ENCODE assay signal across 10 cellular contexts in the genomic region with DNA sequence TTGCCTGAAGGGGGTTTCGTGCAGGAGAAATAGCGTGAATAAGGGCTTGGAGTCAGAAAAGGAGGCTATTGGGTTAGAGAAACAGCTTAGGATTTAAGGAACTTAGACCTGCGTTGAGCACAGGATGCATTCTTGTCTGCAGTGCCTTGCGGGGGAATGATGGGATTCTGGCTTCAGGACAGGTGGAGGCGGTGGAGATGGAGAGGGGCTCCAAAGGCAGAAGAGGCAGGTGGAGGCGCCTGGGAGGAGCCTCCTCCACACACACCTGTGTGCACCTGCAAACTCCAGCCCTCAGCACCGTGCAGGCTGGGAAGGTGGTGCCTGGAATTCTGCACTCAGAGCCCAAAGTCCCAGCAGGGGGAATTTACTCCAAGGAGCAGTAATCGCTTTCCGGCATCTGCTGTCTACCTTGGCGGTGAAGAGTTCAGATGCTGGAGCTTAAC. TPM values are rescaled to one million over a fixed set of nuclear protein-coding genes. Genes with fewer than 3 reads are reported as not detected.
DNase-seq lines count a peak whose midpoint lies in the region; TF ChIP-seq lines count a peak whose summit lies in the region.
"Had no signal": no experiment of that assay in that cellular context is flagged by ENCODE, and none has a peak within 500 bp of the region (broad histone marks: within the 10 kb centered on the region; RNA-seq: fewer than 3 reads in every experiment).

No MANE protein-coding gene starts in this region.

- no peak overlapping the region for H3K9ac ChIP-seq in subcutaneous abdominal adipose tissue (ENCODE audit: low read length in 5 of 5)

- no peaks in the 10 kb centered on the region for H3K27me3 ChIP-seq in Peyer's patch
- peaks cover 0 to 7% (median 0%) of the 10 kb centered on the region in 5 donors for H3K27me3 ChIP-seq in subcutaneous abdominal adipose tissue (ENCODE audit: control insufficient read depth in 5 of 5, insufficient read depth in 4 of 5, low read length in 5 of 5)

- TF ChIP-seq POLR2A in Peyer's patch (IDR thresholded peaks at IDR 0.05): peak in 1 of 2 donors; percentile 53

- intact Hi-C loops in activated CD4-positive, alpha-beta T cell treated with anti-CD3 and anti-CD28 coated beads, Interleukin-2, amount 10 ng/mL, durations not matched to agents 24 days and 14 days (cut with micrococcal nuclease): loop anchor here (1.0 kb wide), 1 partner anchor 37 kb away; the partner anchor contains the start of gene RFC2
- intact Hi-C loops in head of caudate nucleus (cut with DNase I): no loop called here

- peaks cover 17% of the 10 kb centered on the region for H3K4me1 Mint-ChIP-seq in activated CD4-positive, alpha-beta T cell treated with anti-CD3 and anti-CD28 coated beads, Interleukin-2, amount 10 ng/mL, durations not matched to agents 24 days and 14 days

- H3K36me3 Mint-ChIP-seq in activated CD4-positive, alpha-beta T cell treated with anti-CD3 and anti-CD28 coated beads, Interleukin-2, amount 10 ng/mL, durations not matched to agents 24 days and 14 days (ENCODE audit: low read depth): no peaks in the 10 kb centered on the region

- peaks cover 7 to 78% (median 21%) of the 10 kb centered on the region in 4 donors for H3K4me1 ChIP-seq in Peyer's patch
- peaks cover 6 to 54% (median 41%) of the 10 kb centered on the region in 5 donors for H3K4me1 ChIP-seq in subcutaneous abdominal adipose tissue (ENCODE audit: control insufficient read depth in 5 of 5, insufficient read depth in 5 of 5, low read length in 5 of 5)

- no peaks in the 10 kb centered on the region for H3K9me3 Mint-ChIP-seq in activated CD4-positive, alpha-beta T cell treated with anti-CD3 and anti-CD28 coated beads, Interleukin-2, amount 10 ng/mL, durations not matched to agents 24 days and 14 days

- no peak for TF ChIP-seq CTCF in Peyer's patch (IDR thresholded peaks at IDR 0.05)

- peak overlapping the region; percentile 19 for H3K4me3 Mint-ChIP-seq in activated CD4-positive, alpha-beta T cell treated with anti-CD3 and anti-CD28 coated beads, Interleukin-2, amount 10 ng/mL, durations not matched to agents 24 days and 14 days

- H3K27ac ChIP-seq in Peyer's patch (peak overlapping the region; percentile 80 to 93 (median 84)), subcutaneous abdominal adipose tissue (ENCODE audit: low read depth, low read length) (no peak overlapping the region)

- no peaks in the 10 kb centered on the region for H3K36me3 ChIP-seq in Peyer's patch
- no peaks in the 10 kb centered on the region for H3K36me3 ChIP-seq in subcutaneous abdominal adipose tissue (ENCODE audit: control insufficient read depth in 5 of 5, insufficient read depth in 5 of 5, low read length in 5 of 5)

- H3K4me3 ChIP-seq in Peyer's patch (peak overlapping the region in 2 of 4 donors; percentile 94 to 95), subcutaneous abdominal adipose tissue (ENCODE audit: low read depth in 1 of 5, low read length in 5 of 5) (peak overlapping the region in 3 of 5 donors; percentile 63 to 76 (median 73))

- H3K27ac Mint-ChIP-seq in activated CD4-positive, alpha-beta T cell treated with anti-CD3 and anti-CD28 coated beads, Interleukin-2, amount 10 ng/mL, durations not matched to agents 24 days and 14 days: no peak overlapping the region

- DNase-seq in activated CD4-positive, alpha-beta T cell treated with anti-CD3 and anti-CD28 coated beads, Interleukin-2, amount 10 ng/mL, durations not matched to agents 24 days and 14 days: no peak
- DNase-seq in activated CD4-positive, alpha-beta T cell treated with anti-CD3 and anti-CD28 coated beads, Interleukin-2, amount 50 U/mL, for 4 hours: no peak
- peak in 2 of 3 donors; percentile 72 to 76 for DNase-seq in Peyer's patch
- peak in 25 of 42 donors; percentile 12 to 74 (median 48) for DNase-seq in head of caudate nucleus
- DNase-seq in dermis blood vessel endothelial cell: no peak
- no peak for DNase-seq in activated gamma-delta T cell (lab: John Stamatoyannopoulos, UW)
- no peak for DNase-seq in mucosa of gallbladder (ENCODE audit: low spot score)
- DNase-seq: central memory CD4-positive, alpha-beta T cell; Right ventricle myocardium superior had no signal

- peaks cover 31% of the 10 kb centered on the region for H3K27me3 Mint-ChIP-seq in activated CD4-positive, alpha-beta T cell treated with anti-CD3 and anti-CD28 coated beads, Interleukin-2, amount 10 ng/mL, durations not matched to agents 24 days and 14 days

- H3K9me3 ChIP-seq in Peyer's patch: no peaks in the 10 kb centered on the region
- H3K9me3 ChIP-seq in subcutaneous abdominal adipose tissue (ENCODE audit: control insufficient read depth in 5 of 5, low read length in 5 of 5): no peaks in the 10 kb centered on the region

RNA-seq across cellular contexts. Expression of gene CLIP2, which starts 1.8 kb away (rescaled TPM):
- 1.2 and 1.4 TPM in 2 replicates for total RNA-seq in activated CD4-positive, alpha-beta T cell treated with anti-CD3 and anti-CD28 coated beads, Interleukin-2, amount 10 ng/mL, durations not matched to agents 24 days and 14 days
- total RNA-seq in Peyer's patch (100 to 1,000 TPM in 1 of 4 donors, 10 to 100 TPM in 3; 35.4 to 212 (median 76.6) TPM), dermis blood vessel endothelial cell (40.7 and 43.6 TPM in 2 replicates), mucosa of gallbladder (71.7 TPM)

RNA-seq across cellular contexts. Expression of gene RFC2, which starts 36.8 kb away (rescaled TPM):
- 88.0 and 94.7 TPM in 2 replicates for total RNA-seq in activated CD4-positive, alpha-beta T cell treated with anti-CD3 and anti-CD28 coated beads, Interleukin-2, amount 10 ng/mL, durations not matched to agents 24 days and 14 days
- total RNA-seq in Peyer's patch (10 to 100 TPM in 1 of 4 donors, 1 to 10 TPM in 3; 5.8 to 23.1 (median 7.3) TPM), dermis blood vessel endothelial cell (20.9 and 26.9 TPM in 2 replicates), mucosa of gallbladder (19.6 TPM)

Comparison
In these comparisons a context has a peak if more than half of its experiments do, and no peak if none do; other contexts are left out.
1. DNase-seq: peak in Peyer's patch (2 of 3) and head of caudate nucleus (25 of 42); none in activated CD4-positive, alpha-beta T cell treated with anti-CD3 and anti-CD28 coated beads, Interleukin-2, amount 10 ng/mL, durations not matched to agents 24 days and 14 days (single experiment), activated CD4-positive, alpha-beta T cell treated with anti-CD3 and anti-CD28 coated beads, Interleukin-2, amount 50 U/mL, for 4 hours (0 of 2), dermis blood vessel endothelial cell (single experiment), activated gamma-delta T cell (single experiment) and mucosa of gallbladder (single experiment).
2. RNA of gene CLIP2, which starts 1.8 kb away (total RNA-seq): 35.4 to 212 TPM in Peyer's patch, 71.7 TPM in mucosa of gallbladder (single experiment) and 40.7 to 43.6 TPM in dermis blood vessel endothelial cell; 1.2 to 1.4 TPM in activated CD4-positive, alpha-beta T cell treated with anti-CD3 and anti-CD28 coated beads, Interleukin-2, amount 10 ng/mL, durations not matched to agents 24 days and 14 days; every median in the first group is over 10 times any median in the second.